ENCODE assay signal across 14 cellular contexts in genomic region chr1:51525295-51525694, GRCh38. TPM values are rescaled to one million over a fixed set of nuclear protein-coding genes. Genes with fewer than 3 reads are reported as not detected.
A peak's percentile ranks its signal among the peaks of the same experiment; 100 is the strongest.
DNase-seq lines count a peak whose midpoint lies in the region; ATAC-seq and TF ChIP-seq lines count a peak whose summit lies in the region.
"Had no signal": no experiment of that assay in that cellular context is flagged by ENCODE, and none has a peak within 500 bp of the region (broad histone marks: within the 10 kb centered on the region; RNA-seq: fewer than 3 reads in every experiment).

No MANE protein-coding gene starts in this region.

- TF ChIP-seq CTCF in dorsolateral prefrontal cortex (IDR thresholded peaks at IDR 0.05 in 54 of 56, conservative IDR thresholded peaks at IDR 0.05 in 2 of 56; ENCODE audit: low read depth in 1 of 56, partially characterized antibody in 56 of 56) (no peak), omental fat pad (IDR thresholded peaks at IDR 0.05) (no peak)

- DNase-seq in dorsolateral prefrontal cortex = no peak
- DNase-seq in medulla oblongata (ENCODE audit: extremely low spot score) = peak; percentile 30
- no peak for DNase-seq in NK-92 (lab: John Stamatoyannopoulos, UW; ENCODE audit: unreplicated experiment)
- no peak for DNase-seq in NCI-H69 (lab: John Stamatoyannopoulos, UW)
- no peak for DNase-seq in omental fat pad (ENCODE audit: low spot score)
- DNase-seq: Calu3; CD8-positive, alpha-beta T cell; DMS79 treated with DMSO at 0.1 percent for 48 hours; GF-D8; H9 had no signal

- no peaks in the 10 kb centered on the region for H3K27me3 ChIP-seq in dorsolateral prefrontal cortex
- H3K27me3 ChIP-seq: BLaER1 treated with 17β-estradiol and CSF1 and Interleukin-3, amounts not matched to agents 10 nM and 100 nM had no signal

- intact Hi-C loops in dorsolateral prefrontal cortex (cut with DNase I) = no loop called here

- peak overlapping the region; percentile 93 for H3K27ac ChIP-seq in angular gyrus (ENCODE audit: low read depth, low read length)
- H3K27ac ChIP-seq in dorsolateral prefrontal cortex = peak overlapping the region in 57 of 59 donors; percentile 78 to 99 (median 93)
- H3K27ac ChIP-seq in temporal lobe (ENCODE audit: low read depth, low read length) = peak overlapping the region; percentile 94
- H3K27ac ChIP-seq: BLaER1 treated with 17β-estradiol and CSF1 and Interleukin-3, amounts not matched to agents 10 nM and 100 nM had no signal

- no peak overlapping the region for H3K4me3 ChIP-seq in dorsolateral prefrontal cortex
- H3K4me3 ChIP-seq: BLaER1 treated with 17β-estradiol and CSF1 and Interleukin-3, amounts not matched to agents 10 nM and 100 nM had no signal

- ATAC-seq in omental fat pad (ENCODE audit: low FRiP score) = no peak
- ATAC-seq: CD8-positive, alpha-beta T cell; HepG2 had no signal

RNA-seq across cellular contexts. Expression of gene EPS15, which starts 6.2 kb away (rescaled TPM):
- 100 to 1,000 TPM; 123 to 234 (median 175) TPM for total RNA-seq in dorsolateral prefrontal cortex
- total RNA-seq in temporal lobe = 152 TPM
- total RNA-seq in omental fat pad = 100 to 1,000 TPM in 1 of 4 donors, 10 to 100 TPM in 3; 83.1 to 186 (median 92.9) TPM
